1 cellular context compared by ENCODE assay signal in the genomic region with DNA sequence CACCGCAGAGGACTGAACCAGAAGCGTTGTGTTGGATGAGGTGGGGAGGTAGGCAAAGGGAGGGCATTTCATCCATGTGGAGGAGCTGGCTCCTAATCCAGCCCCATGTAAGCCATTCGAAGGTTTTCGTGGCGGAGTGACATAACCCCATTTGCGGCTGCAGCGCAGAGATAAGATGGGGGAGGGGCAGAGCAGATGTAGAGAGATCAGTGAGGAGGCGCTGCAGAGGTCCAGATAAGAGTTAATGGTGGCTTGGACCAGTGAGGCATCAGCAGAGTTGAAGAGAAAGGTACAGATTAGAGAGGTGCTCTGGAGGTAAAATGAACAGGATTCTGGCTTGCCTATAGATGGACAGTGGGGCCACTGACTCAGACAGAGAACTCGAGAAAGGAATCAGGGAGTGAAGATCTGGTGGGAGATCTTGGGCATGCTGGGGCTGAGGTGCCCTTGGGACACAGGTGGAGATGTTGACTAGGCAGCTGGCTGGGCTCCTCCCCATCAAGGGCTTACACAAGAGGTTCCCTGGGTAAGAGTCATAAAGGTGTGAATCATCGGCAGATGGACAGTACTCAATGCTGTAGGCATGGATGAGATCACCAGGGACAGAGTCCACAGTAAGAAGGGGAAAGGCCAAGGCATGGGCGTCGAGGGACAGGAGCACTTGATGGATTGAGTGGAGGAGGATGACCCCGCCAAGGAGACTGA.
TF ChIP-seq lines count a peak whose summit lies in the region.

No MANE protein-coding gene starts in this region.

TF ChIP-seq in K562, 482 proteins besides CTCF, POLR2A, EP300 and RAD21 (continued from another document and continues in another):
- TF ChIP-seq, protein P1, sequence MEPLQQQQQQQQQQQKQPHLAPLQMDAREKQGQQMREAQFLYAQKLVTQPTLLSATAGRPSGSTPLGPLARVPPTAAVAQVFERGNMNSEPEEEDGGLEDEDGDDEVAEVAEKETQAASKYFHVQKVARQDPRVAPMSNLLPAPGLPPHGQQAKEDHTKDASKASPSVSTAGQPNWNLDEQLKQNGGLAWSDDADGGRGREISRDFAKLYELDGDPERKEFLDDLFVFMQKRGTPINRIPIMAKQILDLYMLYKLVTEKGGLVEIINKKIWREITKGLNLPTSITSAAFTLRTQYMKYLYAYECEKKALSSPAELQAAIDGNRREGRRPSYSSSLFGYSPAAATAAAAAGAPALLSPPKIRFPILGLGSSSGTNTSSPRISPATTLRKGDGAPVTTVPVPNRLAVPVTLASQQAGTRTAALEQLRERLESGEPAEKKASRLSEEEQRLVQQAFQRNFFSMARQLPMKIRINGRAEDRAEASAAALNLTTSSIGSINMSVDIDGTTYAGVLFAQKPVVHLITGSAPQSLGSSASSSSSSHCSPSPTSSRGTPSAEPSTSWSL (CRISPR knock-in tag; IDR thresholded peaks at IDR 0.05; ENCODE audit: borderline replicate concordance) = no peak
- no peak for TF ChIP-seq NFRKB (IDR thresholded peaks at IDR 0.05; ENCODE audit: low read depth)
- no peak for TF ChIP-seq BRF1 (IDR thresholded peaks at IDR 0.05; ENCODE audit: borderline replicate concordance, extremely low read depth, insufficient read length)
- 0 out of 2 replicates have a peak, but pooled peaks have one; percentile 22 for TF ChIP-seq ZNF134 (CRISPR knock-in tag; conservative IDR thresholded peaks at IDR 0.05)
- no peak for TF ChIP-seq ZBTB1 (CRISPR knock-in tag; IDR thresholded peaks at IDR 0.05; ENCODE audit: borderline replicate concordance, low read depth)
- TF ChIP-seq POLR3A (IDR thresholded peaks at IDR 0.05; ENCODE audit: borderline replicate concordance, extremely low read depth, insufficient read depth, insufficient read length) = no peak
- TF ChIP-seq ZNF143 (CRISPR knock-in tag; IDR thresholded peaks at IDR 0.05) = no peak
- peak; percentile 81; the same call in 1 of the 2 replicates for TF ChIP-seq ZNF274 (IDR thresholded peaks at IDR 0.05; ENCODE audit: borderline replicate concordance, low read depth, low read length)
- no peak for TF ChIP-seq HNRNPUL1 (IDR thresholded peaks at IDR 0.05; ENCODE audit: low read length)
- no peak for TF ChIP-seq ZNF707 (CRISPR knock-in tag; conservative IDR thresholded peaks at IDR 0.05)
- TF ChIP-seq CREM (IDR thresholded peaks at IDR 0.05; ENCODE audit: low read depth) = peak; percentile 91
- TF ChIP-seq ZBTB26 (CRISPR knock-in tag; IDR thresholded peaks at IDR 0.05) = no peak; the same call in 1 of the 2 replicates
- peak; percentile 100 for TF ChIP-seq ZEB2 (IDR thresholded peaks at IDR 0.05)
- peak; percentile 95 for TF ChIP-seq JUN (IDR thresholded peaks at IDR 0.05; ENCODE audit: borderline replicate concordance, low read depth, low read length)
- TF ChIP-seq JUN (CRISPR knock-in tag; IDR thresholded peaks at IDR 0.05; ENCODE audit: borderline replicate concordance) = peak; percentile 79; the same call in 1 of the 2 replicates
- TF ChIP-seq, protein P2, sequence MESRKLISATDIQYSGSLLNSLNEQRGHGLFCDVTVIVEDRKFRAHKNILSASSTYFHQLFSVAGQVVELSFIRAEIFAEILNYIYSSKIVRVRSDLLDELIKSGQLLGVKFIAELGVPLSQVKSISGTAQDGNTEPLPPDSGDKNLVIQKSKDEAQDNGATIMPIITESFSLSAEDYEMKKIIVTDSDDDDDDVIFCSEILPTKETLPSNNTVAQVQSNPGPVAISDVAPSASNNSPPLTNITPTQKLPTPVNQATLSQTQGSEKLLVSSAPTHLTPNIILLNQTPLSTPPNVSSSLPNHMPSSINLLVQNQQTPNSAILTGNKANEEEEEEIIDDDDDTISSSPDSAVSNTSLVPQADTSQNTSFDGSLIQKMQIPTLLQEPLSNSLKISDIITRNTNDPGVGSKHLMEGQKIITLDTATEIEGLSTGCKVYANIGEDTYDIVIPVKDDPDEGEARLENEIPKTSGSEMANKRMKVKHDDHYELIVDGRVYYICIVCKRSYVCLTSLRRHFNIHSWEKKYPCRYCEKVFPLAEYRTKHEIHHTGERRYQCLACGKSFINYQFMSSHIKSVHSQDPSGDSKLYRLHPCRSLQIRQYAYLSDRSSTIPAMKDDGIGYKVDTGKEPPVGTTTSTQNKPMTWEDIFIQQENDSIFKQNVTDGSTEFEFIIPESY (CRISPR knock-in tag; IDR thresholded peaks at IDR 0.05) = 0 out of 2 replicates have a peak, but pooled peaks have one; percentile 64
- no peak for TF ChIP-seq FOS (IDR thresholded peaks at IDR 0.05; ENCODE audit: extremely low read depth, insufficient read length)
- TF ChIP-seq RBM25 (IDR thresholded peaks at IDR 0.05; ENCODE audit: low read depth, low read length, severe bottlenecking) = no peak
- TF ChIP-seq CSDE1 (IDR thresholded peaks at IDR 0.05) = no peak
- TF ChIP-seq KLF1 (tag; IDR thresholded peaks at IDR 0.05) = 0 out of 2 replicates have a peak, but pooled peaks have one; percentile 21
- TF ChIP-seq TCF7 (IDR thresholded peaks at IDR 0.05; ENCODE audit: borderline replicate concordance) = peak; percentile 92
- TF ChIP-seq ZSCAN29 (IDR thresholded peaks at IDR 0.05) = peak; percentile 82; the same call in 1 of the 2 replicates
- TF ChIP-seq SMC3 (conservative IDR thresholded peaks at IDR 0.05; ENCODE audit: insufficient read depth, low read depth, low read length) = no peak
- TF ChIP-seq RCOR1 (IDR thresholded peaks at IDR 0.05; ENCODE audit: borderline replicate concordance in 1 of 2, low read depth in 2 of 2, low read length in 2 of 2) = peak; percentile 98 to 100; a peak in 3 of 4 replicates
- TF ChIP-seq GABPA (tag; conservative IDR thresholded peaks at IDR 0.05; ENCODE audit: low read depth) = 0 out of 2 replicates have a peak, but pooled peaks have one; percentile 17
- TF ChIP-seq TARDBP (IDR thresholded peaks at IDR 0.05) = peak; percentile 99
- no peak for TF ChIP-seq SRSF7 (optimal IDR thresholded peaks at IDR 0.05; ENCODE audit: low read depth, low read length)
- TF ChIP-seq ZSCAN32 (CRISPR knock-in tag; IDR thresholded peaks at IDR 0.05) = no peak
- no peak for TF ChIP-seq BDP1 (IDR thresholded peaks at IDR 0.05; ENCODE audit: insufficient read depth, insufficient read length)
- TF ChIP-seq YY1 (IDR thresholded peaks at IDR 0.05; ENCODE audit: borderline replicate concordance in 1 of 3, control insufficient read depth in 1 of 3, extremely low read depth in 1 of 3, insufficient read depth in 3 of 3, insufficient read length in 1 of 3, insufficient replicate concordance in 2 of 3, low read depth in 1 of 3, low read length in 2 of 3) = peak in 2 of 3 experiments; percentile 57 to 77
- peak; percentile 92 for TF ChIP-seq TRIM28 (IDR thresholded peaks at IDR 0.05)
- peak; percentile 59 for TF ChIP-seq RBBP5 (IDR thresholded peaks at IDR 0.05; ENCODE audit: borderline replicate concordance, insufficient read depth, low read length, poor library complexity, severe bottlenecking)
- peak; percentile 75 to 90; a peak in 3 of 4 replicates for TF ChIP-seq MNT (conservative IDR thresholded peaks at IDR 0.05)
- TF ChIP-seq, protein P3, sequence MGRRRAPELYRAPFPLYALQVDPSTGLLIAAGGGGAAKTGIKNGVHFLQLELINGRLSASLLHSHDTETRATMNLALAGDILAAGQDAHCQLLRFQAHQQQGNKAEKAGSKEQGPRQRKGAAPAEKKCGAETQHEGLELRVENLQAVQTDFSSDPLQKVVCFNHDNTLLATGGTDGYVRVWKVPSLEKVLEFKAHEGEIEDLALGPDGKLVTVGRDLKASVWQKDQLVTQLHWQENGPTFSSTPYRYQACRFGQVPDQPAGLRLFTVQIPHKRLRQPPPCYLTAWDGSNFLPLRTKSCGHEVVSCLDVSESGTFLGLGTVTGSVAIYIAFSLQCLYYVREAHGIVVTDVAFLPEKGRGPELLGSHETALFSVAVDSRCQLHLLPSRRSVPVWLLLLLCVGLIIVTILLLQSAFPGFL (CRISPR knock-in tag; IDR thresholded peaks at IDR 0.05) = no peak
- TF ChIP-seq, protein P4, sequence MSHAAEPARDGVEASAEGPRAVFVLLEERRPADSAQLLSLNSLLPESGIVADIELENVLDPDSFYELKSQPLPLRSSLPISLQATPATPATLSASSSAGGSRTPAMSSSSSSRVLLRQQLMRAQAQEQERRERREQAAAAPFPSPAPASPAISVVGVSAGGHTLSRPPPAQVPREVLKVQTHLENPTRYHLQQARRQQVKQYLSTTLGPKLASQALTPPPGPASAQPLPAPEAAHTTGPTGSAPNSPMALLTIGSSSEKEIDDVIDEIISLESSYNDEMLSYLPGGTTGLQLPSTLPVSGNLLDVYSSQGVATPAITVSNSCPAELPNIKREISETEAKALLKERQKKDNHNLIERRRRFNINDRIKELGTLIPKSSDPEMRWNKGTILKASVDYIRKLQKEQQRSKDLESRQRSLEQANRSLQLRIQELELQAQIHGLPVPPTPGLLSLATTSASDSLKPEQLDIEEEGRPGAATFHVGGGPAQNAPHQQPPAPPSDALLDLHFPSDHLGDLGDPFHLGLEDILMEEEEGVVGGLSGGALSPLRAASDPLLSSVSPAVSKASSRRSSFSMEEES (CRISPR knock-in tag; IDR thresholded peaks at IDR 0.05) = no peak
- TF ChIP-seq, protein P5, sequence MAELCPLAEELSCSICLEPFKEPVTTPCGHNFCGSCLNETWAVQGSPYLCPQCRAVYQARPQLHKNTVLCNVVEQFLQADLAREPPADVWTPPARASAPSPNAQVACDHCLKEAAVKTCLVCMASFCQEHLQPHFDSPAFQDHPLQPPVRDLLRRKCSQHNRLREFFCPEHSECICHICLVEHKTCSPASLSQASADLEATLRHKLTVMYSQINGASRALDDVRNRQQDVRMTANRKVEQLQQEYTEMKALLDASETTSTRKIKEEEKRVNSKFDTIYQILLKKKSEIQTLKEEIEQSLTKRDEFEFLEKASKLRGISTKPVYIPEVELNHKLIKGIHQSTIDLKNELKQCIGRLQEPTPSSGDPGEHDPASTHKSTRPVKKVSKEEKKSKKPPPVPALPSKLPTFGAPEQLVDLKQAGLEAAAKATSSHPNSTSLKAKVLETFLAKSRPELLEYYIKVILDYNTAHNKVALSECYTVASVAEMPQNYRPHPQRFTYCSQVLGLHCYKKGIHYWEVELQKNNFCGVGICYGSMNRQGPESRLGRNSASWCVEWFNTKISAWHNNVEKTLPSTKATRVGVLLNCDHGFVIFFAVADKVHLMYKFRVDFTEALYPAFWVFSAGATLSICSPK (IDR thresholded peaks at IDR 0.05; ENCODE audit: borderline replicate concordance) = no peak
- TF ChIP-seq ZFPM2 (CRISPR knock-in tag; IDR thresholded peaks at IDR 0.05) = no peak
- TF ChIP-seq CGGBP1 (CRISPR knock-in tag; IDR thresholded peaks at IDR 0.05) = no peak
- TF ChIP-seq NR2C1 (IDR thresholded peaks at IDR 0.05) = peak; percentile 81
- peak; percentile 89 for TF ChIP-seq NR2C1 (tag; IDR thresholded peaks at IDR 0.05)
- TF ChIP-seq HNRNPH1 (optimal IDR thresholded peaks at IDR 0.05; ENCODE audit: low read depth, low read length) = no peak
- peak; percentile 89 for TF ChIP-seq MITF (IDR thresholded peaks at IDR 0.05)
- TF ChIP-seq SMARCC2 (IDR thresholded peaks at IDR 0.05; ENCODE audit: low read depth) = peak; percentile 99
- no peak for TF ChIP-seq WHSC1 (IDR thresholded peaks at IDR 0.05; ENCODE audit: low read length)
- TF ChIP-seq L3MBTL2 (IDR thresholded peaks at IDR 0.05) = peak; percentile 84
- no peak for TF ChIP-seq ZKSCAN3 (CRISPR knock-in tag; IDR thresholded peaks at IDR 0.05)
- TF ChIP-seq ATF7 (IDR thresholded peaks at IDR 0.05) = peak; percentile 98
- TF ChIP-seq ARID3A (IDR thresholded peaks at IDR 0.05; ENCODE audit: borderline replicate concordance, low read depth, low read length) = peak; percentile 89; the same call in 1 of the 2 replicates
